12 cellular contexts compared by ENCODE assay signal in genomic region chr13:73248711-73249580, GRCh38.
DNase-seq lines count a peak whose midpoint lies in the region; ATAC-seq and TF ChIP-seq lines count a peak whose summit lies in the region.
"Had no signal": no experiment of that assay in that cellular context is flagged by ENCODE, and none has a peak within 500 bp of the region (broad histone marks: within the 10 kb centered on the region; RNA-seq: fewer than 3 reads in every experiment).

No MANE protein-coding gene starts in this region.

- in situ Hi-C loops in G401 (cut with HindIII; ENCODE audit: low sequenced_read_pairs): no loop called here

- peak overlapping the region; percentile 41; the same call in 1 of the 2 replicates for H3K27ac ChIP-seq in C4-2B
- peak overlapping the region; percentile 46 for H3K27ac ChIP-seq in epithelial cell of prostate
- H3K27ac ChIP-seq: BLaER1 treated with 17β-estradiol and CSF1 and Interleukin-3, amounts not matched to agents 10 nM and 100 nM had no signal

- H3K9ac ChIP-seq in mucosa of stomach (ENCODE audit: low read length): peak overlapping the region; percentile 40
- H3K9ac ChIP-seq: BLaER1 treated with 17β-estradiol and CSF1 and Interleukin-3, amounts not matched to agents 10 nM and 100 nM had no signal

- peak; percentile 14 for DNase-seq in MG63
- peak; percentile 78 for DNase-seq in epithelial cell of prostate (ENCODE audit: low read depth, low spot score)
- DNase-seq in medulla oblongata (ENCODE audit: extremely low spot score): no peak
- no peak for DNase-seq in NCI-H1105 (lab: John Stamatoyannopoulos, UW)
- no peak for DNase-seq in G401 (ENCODE audit: low spot score)
- DNase-seq: NCI-H1105 treated with DMSO at 0.1 percent for 48 hours had no signal

- H3K4me3 ChIP-seq in MG63: no peak overlapping the region
- H3K4me3 ChIP-seq in mucosa of stomach (ENCODE audit: low read length): no peak overlapping the region
- H3K4me3 ChIP-seq: BLaER1 treated with 17β-estradiol and CSF1 and Interleukin-3, amounts not matched to agents 10 nM and 100 nM; HAP-1 had no signal

- H3K36me3 ChIP-seq in MG63: no peaks in the 10 kb centered on the region
- no peaks in the 10 kb centered on the region for H3K36me3 ChIP-seq in mucosa of stomach (ENCODE audit: control insufficient read depth, insufficient read depth, low read length)
- H3K36me3 ChIP-seq: BLaER1 treated with 17β-estradiol and CSF1 and Interleukin-3, amounts not matched to agents 10 nM and 100 nM; HAP-1 had no signal

- peaks cover 35% of the 10 kb centered on the region for H3K4me1 ChIP-seq in mucosa of stomach (ENCODE audit: control insufficient read depth, insufficient read depth, low read length)
- H3K4me1 ChIP-seq: BLaER1 treated with 17β-estradiol and CSF1 and Interleukin-3, amounts not matched to agents 10 nM and 100 nM; HAP-1 had no signal

- no peak for TF ChIP-seq CTCF in C4-2B (conservative IDR thresholded peaks at IDR 0.05)

- H3K9me3 ChIP-seq in MG63 (no peaks in the 10 kb centered on the region), mucosa of stomach (ENCODE audit: control insufficient read depth, low read length) (no peaks in the 10 kb centered on the region)
- H3K9me3 ChIP-seq: HAP-1 had no signal

- H3K27me3 ChIP-seq in MG63 (no peaks in the 10 kb centered on the region), mucosa of stomach (ENCODE audit: control insufficient read depth, insufficient read depth, low read length) (no peaks in the 10 kb centered on the region)
- H3K27me3 ChIP-seq: BLaER1 treated with 17β-estradiol and CSF1 and Interleukin-3, amounts not matched to agents 10 nM and 100 nM had no signal

- ATAC-seq in GM18867 (IDR thresholded peaks at IDR 0.05; ENCODE audit: unreplicated experiment): no peak
- ATAC-seq: activated CD4-positive, CD25-positive, alpha-beta regulatory T cell treated with anti-CD3 and anti-CD28 coated beads, Interleukin-2, amount 50 U/mL, for 24 hours had no signal

Comparison
In these comparisons a context has a peak if more than half of its experiments do, and no peak if none do; other contexts are left out.
1. DNase-seq: peak in MG63 (single experiment) and epithelial cell of prostate (single experiment); none in medulla oblongata (single experiment), NCI-H1105 (single experiment) and G401 (single experiment).